36 cellular contexts compared by ENCODE assay signal in genomic region chr1:190699165-190699564, GRCh38.
"Had no signal": no experiment of that assay in that cellular context is flagged by ENCODE, and none has a peak within 500 bp of the region (broad histone marks: within the 10 kb centered on the region; RNA-seq: fewer than 3 reads in every experiment).

No MANE protein-coding gene starts in this region.

- H3K4me3 Mint-ChIP-seq: activated CD4-positive, alpha-beta T cell treated with anti-CD3 and anti-CD28 coated beads, Interleukin-2, amount 10 ng/mL, durations not matched to agents 24 days and 14 days; activated CD8-positive, alpha-beta memory T cell treated with anti-CD3 and anti-CD28 coated beads, Interleukin-2, amount 10 ng/mL, durations not matched to agents 7 days and 5 days; activated naive CD8-positive, alpha-beta T cell treated with anti-CD3 and anti-CD28 coated beads, Interleukin-2, amount 10 ng/mL, durations not matched to agents 7 days and 5 days had no signal

- H3K27ac ChIP-seq: adrenal gland, body of pancreas, breast epithelium, RWPE1, WERI-Rb-1 had no signal

- H3K36me3 ChIP-seq: adrenal gland, breast epithelium, WERI-Rb-1 had no signal

- H3K9me3 Mint-ChIP-seq: activated CD4-positive, alpha-beta T cell treated with anti-CD3 and anti-CD28 coated beads, Interleukin-2, amount 10 ng/mL, durations not matched to agents 24 days and 14 days; activated naive CD8-positive, alpha-beta T cell treated with anti-CD3 and anti-CD28 coated beads, Interleukin-2, amount 10 ng/mL, durations not matched to agents 7 days and 5 days had no signal

- H3K4me3 ChIP-seq: adrenal gland, body of pancreas, breast epithelium, K562 had no signal

- H3K4me1 Mint-ChIP-seq: activated CD4-positive, alpha-beta T cell treated with anti-CD3 and anti-CD28 coated beads, Interleukin-2, amount 10 ng/mL, durations not matched to agents 24 days and 14 days; activated CD8-positive, alpha-beta memory T cell treated with anti-CD3 and anti-CD28 coated beads, Interleukin-2, amount 10 ng/mL, durations not matched to agents 7 days and 5 days; activated naive CD8-positive, alpha-beta T cell treated with anti-CD3 and anti-CD28 coated beads, Interleukin-2, amount 10 ng/mL, durations not matched to agents 7 days and 5 days had no signal

- DNase-seq: activated CD4-positive, alpha-beta T cell treated with anti-CD3 and anti-CD28 coated beads for 1 hour; activated CD4-positive, alpha-beta T cell treated with anti-CD3 and anti-CD28 coated beads, Interleukin-2, amount 10 ng/mL, durations not matched to agents 24 days and 14 days; activated CD4-positive, alpha-beta T cell treated with anti-CD3 and anti-CD28 coated beads, Interleukin-2, amount 50 U/mL, for 4 hours; activated CD4-positive, CD25-positive, alpha-beta regulatory T cell; activated CD8-positive, alpha-beta memory T cell treated with anti-CD3 and anti-CD28 coated beads for 24 hours; activated CD8-positive, alpha-beta memory T cell treated with anti-CD3 and anti-CD28 coated beads, Interleukin-2, amount 10 ng/mL, durations not matched to agents 7 days and 5 days; activated CD8-positive, alpha-beta memory T cell treated with anti-CD3 and anti-CD28 coated beads, Interleukin-2, amount 50 U/mL, for 48 hours; activated effector memory CD4-positive, alpha-beta T cell treated with anti-CD3 and anti-CD28 coated beads, Interleukin-2, amount 50 U/mL, for 16 hours; activated naive CD4-positive, alpha-beta T cell; activated naive CD4-positive, alpha-beta T cell treated with anti-CD3 and anti-CD28 coated beads, Interleukin-2, amount 50 U/mL, for 16 hours; activated naive CD8-positive, alpha-beta T cell treated with anti-CD3 and anti-CD28 coated beads, Interleukin-2, amount 10 ng/mL, durations not matched to agents 7 days and 5 days; activated T-cell treated with anti-CD3 and anti-CD28 coated beads, Interleukin-2, amount 50 U/mL, for 48 hours; adrenal gland; NCI-H1105; NCI-H1417 treated with DMSO at 0.1 percent for 48 hours; NCI-H187 treated with DMSO at 0.1 percent for 48 hours; NCI-H2081; NCI-H2171 treated with DMSO at 0.1 percent for 48 hours; NCI-H2227 treated with DMSO at 0.1 percent for 48 hours; NCI-H446 treated with DMSO at 0.1 percent for 48 hours; NCI-H524; NCI-H69; NCI-H82; PC-3; SIG-M5; SW 1271; T-helper 1 cell; T-helper 2 cell; T-helper 9 cell; WERI-Rb-1 had no signal

- H3K27ac Mint-ChIP-seq: activated CD4-positive, alpha-beta T cell treated with anti-CD3 and anti-CD28 coated beads, Interleukin-2, amount 10 ng/mL, durations not matched to agents 24 days and 14 days; activated CD8-positive, alpha-beta memory T cell treated with anti-CD3 and anti-CD28 coated beads, Interleukin-2, amount 10 ng/mL, durations not matched to agents 7 days and 5 days; activated naive CD8-positive, alpha-beta T cell treated with anti-CD3 and anti-CD28 coated beads, Interleukin-2, amount 10 ng/mL, durations not matched to agents 7 days and 5 days had no signal

- H3K27me3 Mint-ChIP-seq: activated CD4-positive, alpha-beta T cell treated with anti-CD3 and anti-CD28 coated beads, Interleukin-2, amount 10 ng/mL, durations not matched to agents 24 days and 14 days; activated CD8-positive, alpha-beta memory T cell treated with anti-CD3 and anti-CD28 coated beads, Interleukin-2, amount 10 ng/mL, durations not matched to agents 7 days and 5 days; activated naive CD8-positive, alpha-beta T cell treated with anti-CD3 and anti-CD28 coated beads, Interleukin-2, amount 10 ng/mL, durations not matched to agents 7 days and 5 days had no signal

- H3K27me3 ChIP-seq: adrenal gland, body of pancreas, breast epithelium had no signal

- H3K4me1 ChIP-seq: adrenal gland, body of pancreas, breast epithelium had no signal

- H3K9me3 ChIP-seq: adrenal gland, body of pancreas, breast epithelium had no signal

- H3K36me3 Mint-ChIP-seq: activated CD8-positive, alpha-beta memory T cell treated with anti-CD3 and anti-CD28 coated beads, Interleukin-2, amount 10 ng/mL, durations not matched to agents 7 days and 5 days; activated naive CD8-positive, alpha-beta T cell treated with anti-CD3 and anti-CD28 coated beads, Interleukin-2, amount 10 ng/mL, durations not matched to agents 7 days and 5 days had no signal

- ATAC-seq: activated CD8-positive, alpha-beta memory T cell treated with anti-CD3 and anti-CD28 coated beads, Interleukin-2, amount 10 ng/mL, durations not matched to agents 7 days and 5 days; body of pancreas; K562; PC-3; Right ventricle myocardium inferior; SK-N-SH treated with all-trans-retinoic acid at 6 μM for 48 hours had no signal
